In genomic region chr6:112282217-112282616, GRCh38 we compare ENCODE assay signal across 8 cellular contexts. TPM values are rescaled to one million over a fixed set of nuclear protein-coding genes. Genes with fewer than 3 reads are reported as not detected.
DNase-seq lines count a peak whose midpoint lies in the region; ATAC-seq, FAIRE-seq and TF ChIP-seq lines count a peak whose summit lies in the region.

No MANE protein-coding gene starts in this region.

- POLR2A ChIA-PET in A549 (lab: Yijun Ruan, JAX): no interaction called here

- no peak for TF ChIP-seq CTCF in A549 (IDR thresholded peaks at IDR 0.05)

- no peak overlapping the region for H3K4me3 Mint-ChIP-seq in activated naive CD8-positive, alpha-beta T cell treated with anti-CD3 and anti-CD28 coated beads, Interleukin-2, amount 50 U/mL, for 24 hours

- no peak for TF ChIP-seq POLR2A in A549 (IDR thresholded peaks at IDR 0.05; ENCODE audit: low read length)

- CTCF ChIA-PET in A549 (lab: Yijun Ruan, JAX): interaction anchor here (0.7 to 1.8 kb wide), 4 partner anchors 90 to 1598 kb away, joined by 3 to 9 read pairs (median 3); no protein-coding TSS in a partner anchor

- no peak for FAIRE-seq in A549 (lab: Jason Lieb, UNC)

- DNase-seq in A549 (ENCODE audit: low read depth in 1 of 2, low spot score in 1 of 2): peak in 1 of 2 experiments; percentile 25
- peak; percentile 23 for DNase-seq in NCI-H1694 (lab: John Stamatoyannopoulos, UW)
- DNase-seq in dermis microvascular lymphatic vessel endothelial cell (ENCODE audit: low read depth in 2 of 2): peak; percentile 25 to 72
- DNase-seq in medulla oblongata (ENCODE audit: extremely low spot score): peak; percentile 62
- DNase-seq in activated naive CD8-positive, alpha-beta T cell treated with anti-CD3 and anti-CD28 coated beads, Interleukin-2, amount 50 U/mL, for 24 hours: no peak
- DNase-seq in MV-4-11 (lab: John Stamatoyannopoulos, UW): no peak
- DNase-seq in activated naive CD4-positive, alpha-beta T cell (lab: John Stamatoyannopoulos, UW): no peak
- DNase-seq in T-helper 1 cell: no peak

- peak in 1 of 2 experiments; percentile 71; a peak in 3 of 6 replicates for ATAC-seq in A549
- no peak for ATAC-seq in activated naive CD8-positive, alpha-beta T cell treated with anti-CD3 and anti-CD28 coated beads, Interleukin-2, amount 50 U/mL, for 24 hours

- H3K4me1 Mint-ChIP-seq in activated naive CD8-positive, alpha-beta T cell treated with anti-CD3 and anti-CD28 coated beads, Interleukin-2, amount 50 U/mL, for 24 hours: peaks cover 17% of the 10 kb centered on the region

- no peak overlapping the region for H3K4me3 ChIP-seq in A549

- TF ChIP-seq RAD21 in A549 (conservative IDR thresholded peaks at IDR 0.05 in 1 of 2, IDR thresholded peaks at IDR 0.05 in 1 of 2): peak in 1 of 2 experiments; percentile 7; a peak in 1 of 5 replicates

- H3K36me3 Mint-ChIP-seq in activated naive CD8-positive, alpha-beta T cell treated with anti-CD3 and anti-CD28 coated beads, Interleukin-2, amount 50 U/mL, for 24 hours (ENCODE audit: low read depth): no peaks in the 10 kb centered on the region

- H3K4me1 ChIP-seq in A549: peaks cover 4% of the 10 kb centered on the region; the same call in 1 of the 3 replicates

- H3K9me3 ChIP-seq in A549: no peaks in the 10 kb centered on the region

- H3K27ac ChIP-seq in A549: no peak overlapping the region

- TF ChIP-seq EP300 in A549 (IDR thresholded peaks at IDR 0.05): no peak

- no peak overlapping the region for H3K27ac Mint-ChIP-seq in activated naive CD8-positive, alpha-beta T cell treated with anti-CD3 and anti-CD28 coated beads, Interleukin-2, amount 50 U/mL, for 24 hours

- H3K9me3 Mint-ChIP-seq in activated naive CD8-positive, alpha-beta T cell treated with anti-CD3 and anti-CD28 coated beads, Interleukin-2, amount 50 U/mL, for 24 hours: no peaks in the 10 kb centered on the region

- H3K27me3 Mint-ChIP-seq in activated naive CD8-positive, alpha-beta T cell treated with anti-CD3 and anti-CD28 coated beads, Interleukin-2, amount 50 U/mL, for 24 hours: peaks cover 45% of the 10 kb centered on the region

- 9% methylated on average over 4 of the region's 4 CpGs for WGBS in A549 (ENCODE audit: missing lambda C conversion rate)

- H3K4me2 ChIP-seq in A549: peak overlapping the region; percentile 30; the same call in 2 of the 3 replicates

TF ChIP-seq in A549, 52 proteins besides CTCF, POLR2A, EP300 and RAD21:
- no peak for TF ChIP-seq CBX8 (IDR thresholded peaks at IDR 0.05)
- TF ChIP-seq ESRRA (IDR thresholded peaks at IDR 0.05; ENCODE audit: borderline replicate concordance, low read length): no peak
- TF ChIP-seq MAFK (IDR thresholded peaks at IDR 0.05; ENCODE audit: partially characterized antibody): no peak
- TF ChIP-seq ZC3H11A (IDR thresholded peaks at IDR 0.05): no peak
- no peak for TF ChIP-seq SMC3 (IDR thresholded peaks at IDR 0.05)
- no peak for TF ChIP-seq HOXB13 (CRISPR knock-in tag; IDR thresholded peaks at IDR 0.05; ENCODE audit: low read depth)
- no peak for TF ChIP-seq FOXS1 (CRISPR knock-in tag; IDR thresholded peaks at IDR 0.05)
- TF ChIP-seq EHF (CRISPR knock-in tag; IDR thresholded peaks at IDR 0.05): no peak
- TF ChIP-seq NR3C1 (IDR thresholded peaks at IDR 0.05): no peak
- TF ChIP-seq USF2 (IDR thresholded peaks at IDR 0.05): no peak

RNA-seq across cellular contexts. Expression of gene LAMA4, which starts 27.9 kb away (rescaled TPM):
- 0.93 and 1.0 TPM in 2 replicates for polyA plus RNA-seq in A549 (2011; rRNA removed)
- polyA plus RNA-seq in A549 (2012; cell fraction: cytosol; rRNA removed): 0.66 and 0.90 TPM in 2 replicates
- 1.5 and 1.6 TPM in 2 replicates for polyA plus RNA-seq in A549 (2012; cell fraction: nucleus; rRNA removed)
- 3.1 to 3.7 TPM (median 3.7 TPM) in 3 replicates for polyA plus RNA-seq in A549 (2017; fragmentation: RNase III; extraction: RNeasy Plus Mini Kit Qiagen cat#74134 plus additional on column Dnase treatment)
- polyA minus RNA-seq in A549 (2011; rRNA and poly(A)+ RNA removed): 3.5 and 4.0 TPM in 2 replicates
- 497 and 606 TPM in 2 replicates for total RNA-seq in dermis microvascular lymphatic vessel endothelial cell

Comparison
In these comparisons a context has a peak if more than half of its experiments do, and no peak if none do; other contexts are left out.
1. DNase-seq: peak in NCI-H1694 (single experiment), dermis microvascular lymphatic vessel endothelial cell (2 of 2) and medulla oblongata (single experiment); none in activated naive CD8-positive, alpha-beta T cell treated with anti-CD3 and anti-CD28 coated beads, Interleukin-2, amount 50 U/mL, for 24 hours (single experiment), MV-4-11 (single experiment), activated naive CD4-positive, alpha-beta T cell (0 of 4) and T-helper 1 cell (0 of 5).